ENCODE assay signal across 15 cellular contexts in genomic region chr5:93606384-93606752, GRCh38. TPM values are rescaled to one million over a fixed set of nuclear protein-coding genes. Genes with fewer than 3 reads are reported as not detected.
DNase-seq lines count a peak whose midpoint lies in the region; ATAC-seq, FAIRE-seq and TF ChIP-seq lines count a peak whose summit lies in the region.
"Had no signal": no experiment of that assay in that cellular context is flagged by ENCODE, and none has a peak within 500 bp of the region (broad histone marks: within the 10 kb centered on the region; RNA-seq: fewer than 3 reads in every experiment).

No MANE protein-coding gene starts in this region.

- no peak for TF ChIP-seq CTCF in astrocyte (IDR thresholded peaks at IDR 0.05; ENCODE audit: insufficient read depth, low read depth, low read length)
- TF ChIP-seq CTCF in chondrocyte (IDR thresholded peaks at IDR 0.05), result no peak
- TF ChIP-seq CTCF in nephron progenitor cell (IDR thresholded peaks at IDR 0.05), result no peak
- TF ChIP-seq CTCF in progenitor cell of endocrine pancreas (IDR thresholded peaks at IDR 0.05; ENCODE audit: unreplicated experiment), result no peak

- H3K36me3 Mint-ChIP-seq in astrocyte (ENCODE audit: low read depth, unreplicated experiment), result no peaks in the 10 kb centered on the region
- no peaks in the 10 kb centered on the region for H3K36me3 Mint-ChIP-seq in chondrocyte (ENCODE audit: low read depth)
- no peaks in the 10 kb centered on the region for H3K36me3 Mint-ChIP-seq in nephron progenitor cell (ENCODE audit: low read depth)
- H3K36me3 Mint-ChIP-seq in progenitor cell of endocrine pancreas (ENCODE audit: insufficient read depth), result no peaks in the 10 kb centered on the region
- H3K36me3 Mint-ChIP-seq: CD4-positive, alpha-beta memory T cell had no signal

- H3K9me3 Mint-ChIP-seq in astrocyte (ENCODE audit: unreplicated experiment) (peaks cover 11% of the 10 kb centered on the region), chondrocyte (ENCODE audit: low read depth) (no peaks in the 10 kb centered on the region), nephron progenitor cell (no peaks in the 10 kb centered on the region), progenitor cell of endocrine pancreas (ENCODE audit: low read depth) (no peaks in the 10 kb centered on the region)

- no peak overlapping the region for H3K4me3 Mint-ChIP-seq in astrocyte (ENCODE audit: unreplicated experiment)
- peak overlapping the region; percentile 10 for H3K4me3 Mint-ChIP-seq in chondrocyte (ENCODE audit: unreplicated experiment)
- H3K4me3 Mint-ChIP-seq in nephron progenitor cell, result peak overlapping the region; percentile 44
- H3K4me3 Mint-ChIP-seq in progenitor cell of endocrine pancreas (ENCODE audit: low read depth), result no peak overlapping the region
- H3K4me3 Mint-ChIP-seq: CD4-positive, alpha-beta memory T cell had no signal

- H4K20me1 ChIP-seq in astrocyte (ENCODE audit: insufficient read depth, low read length) (no peaks in the 10 kb centered on the region), GM23248 (ENCODE audit: insufficient read depth) (no peaks in the 10 kb centered on the region)

- peaks cover 12% of the 10 kb centered on the region; the same call in 1 of the 2 replicates for H3F3A ChIP-seq in GM23248 (ENCODE audit: insufficient read depth)

- peaks cover 67% of the 10 kb centered on the region for H3K27me3 Mint-ChIP-seq in astrocyte (ENCODE audit: low read depth, unreplicated experiment)
- H3K27me3 Mint-ChIP-seq in chondrocyte (ENCODE audit: low read depth), result peaks cover 15% of the 10 kb centered on the region
- H3K27me3 Mint-ChIP-seq in nephron progenitor cell (ENCODE audit: low read depth, poor library complexity), result no peaks in the 10 kb centered on the region
- peaks cover 70% of the 10 kb centered on the region for H3K27me3 Mint-ChIP-seq in progenitor cell of endocrine pancreas

- no peaks in the 10 kb centered on the region for H3K36me3 ChIP-seq in astrocyte (ENCODE audit: insufficient read depth, low read length)
- H3K36me3 ChIP-seq in GM23248 (ENCODE audit: low read depth), result no peaks in the 10 kb centered on the region
- H3K36me3 ChIP-seq: BE2C had no signal

- H3K79me2 ChIP-seq in astrocyte (ENCODE audit: insufficient read depth, low read length) (peaks cover 13% of the 10 kb centered on the region), GM23248 (ENCODE audit: insufficient read depth) (no peaks in the 10 kb centered on the region)

- H3K27me3 ChIP-seq in astrocyte (ENCODE audit: insufficient read depth, low read length), result peaks cover 29% of the 10 kb centered on the region
- H3K27me3 ChIP-seq in GM23248 (replicated peaks; ENCODE audit: insufficient read depth), result peaks cover 72% of the 10 kb centered on the region

- peaks cover 1% of the 10 kb centered on the region for H3K4me1 Mint-ChIP-seq in astrocyte (ENCODE audit: low read depth, unreplicated experiment)
- H3K4me1 Mint-ChIP-seq in chondrocyte (ENCODE audit: low read depth), result peaks cover 54% of the 10 kb centered on the region
- H3K4me1 Mint-ChIP-seq in nephron progenitor cell, result peaks cover 64% of the 10 kb centered on the region
- peaks cover 17% of the 10 kb centered on the region for H3K4me1 Mint-ChIP-seq in progenitor cell of endocrine pancreas (ENCODE audit: low read depth)

- H3K4me1 ChIP-seq in astrocyte (ENCODE audit: insufficient read depth, low read length), result peaks cover 52% of the 10 kb centered on the region
- H3K4me1 ChIP-seq in GM23248 (ENCODE audit: insufficient read depth), result peaks cover 15% of the 10 kb centered on the region
- H3K4me1 ChIP-seq: BE2C had no signal

- H2AFZ ChIP-seq in astrocyte (ENCODE audit: low read depth, low read length) (no peak overlapping the region), GM23248 (no peak overlapping the region)

- H3K4me3 ChIP-seq in astrocyte (ENCODE audit: insufficient read depth, low read depth, low read length) (no peak overlapping the region), GM23248 (no peak overlapping the region)
- H3K4me3 ChIP-seq: A549 had no signal

- H3K4me2 ChIP-seq in astrocyte (ENCODE audit: low read length) (peak overlapping the region; percentile 25), GM23248 (ENCODE audit: unreplicated experiment) (no peak overlapping the region)

- no peaks in the 10 kb centered on the region for H3K9me2 ChIP-seq in GM23248 (ENCODE audit: insufficient read depth)

- no peak for ATAC-seq in GM19023 (IDR thresholded peaks at IDR 0.05; ENCODE audit: unreplicated experiment)
- ATAC-seq: A549 had no signal

- H3K9me3 ChIP-seq in astrocyte (ENCODE audit: insufficient read depth, low read depth, low read length), result no peaks in the 10 kb centered on the region
- no peaks in the 10 kb centered on the region for H3K9me3 ChIP-seq in GM23248 (ENCODE audit: low read depth)
- H3K9me3 ChIP-seq: A549, BE2C had no signal

- in situ Hi-C loops in GM23248 (cut with MboI), result no loop called here

- H3K27ac ChIP-seq in astrocyte (ENCODE audit: low read depth, low read length) (peak overlapping the region; percentile 22), GM23248 (no peak overlapping the region)
- H3K27ac ChIP-seq: A549, C4-2B had no signal

- DNase-seq in astrocyte (ENCODE audit: low read depth), result no peak
- DNase-seq in chondrocyte (ENCODE audit: low spot score), result no peak
- DNase-seq in nephron progenitor cell, result no peak
- no peak for DNase-seq in progenitor cell of endocrine pancreas (ENCODE audit: low spot score, unreplicated experiment)
- no peak for DNase-seq in GM23248
- DNase-seq in activated CD4-positive, CD25-positive, alpha-beta regulatory T cell (lab: John Stamatoyannopoulos, UW), result no peak
- DNase-seq in activated naive CD4-positive, alpha-beta T cell treated with anti-CD3 and anti-CD28 coated beads, Interleukin-2, amount 50 U/mL, for 16 hours, result no peak
- DNase-seq: BE2C; CD4-positive, alpha-beta memory T cell; DND-41; GF-D8 had no signal

- H3K9ac ChIP-seq in astrocyte (ENCODE audit: low read length) (peak overlapping the region; percentile 22), GM23248 (no peak overlapping the region)

- H3K27ac Mint-ChIP-seq in astrocyte (ENCODE audit: unreplicated experiment) (no peak overlapping the region), chondrocyte (ENCODE audit: unreplicated experiment) (peak overlapping the region; percentile 98), nephron progenitor cell (no peak overlapping the region), progenitor cell of endocrine pancreas (peak overlapping the region; percentile 39)

- FAIRE-seq in astrocyte (lab: Jason Lieb, UNC), result no peak
- FAIRE-seq: A549, H54 had no signal

RNA-seq across cellular contexts. Expression of gene NR2F1, which starts 23.3 kb away (rescaled TPM):
- total RNA-seq in astrocyte (4.3 and 5.1 TPM in 2 replicates), chondrocyte (28.7 to 41.9 TPM (median 30.8 TPM) in 3 replicates), progenitor cell of endocrine pancreas (34.8 and 35.4 TPM in 2 replicates)
- 14.3 and 17.1 TPM in 2 replicates for total RNA-seq in GM23248 (2014; rRNA removed; shearing (Covaris generic))
- 4.5 and 5.6 TPM in 2 replicates for polyA plus RNA-seq in GM23248 (2016; fragmentation: Nextera tagmentation; extraction: Ambion mirVana)
- total RNA-seq: CD4-positive, alpha-beta memory T cell had no signal
- polyA plus RNA-seq: CD4-positive, alpha-beta memory T cell had no signal

RNA-seq across cellular contexts. Expression of gene NR2F1-AS1, which starts 25.3 kb away (rescaled TPM):
- total RNA-seq in astrocyte (6.9 and 7.3 TPM in 2 replicates), chondrocyte (16.2 to 20.0 TPM (median 19.7 TPM) in 3 replicates), progenitor cell of endocrine pancreas (6.3 and 10.6 TPM in 2 replicates)
- total RNA-seq in GM23248 (2014; rRNA removed; shearing (Covaris generic)), result 8.3 and 13.4 TPM in 2 replicates
- 33.7 and 36.0 TPM in 2 replicates for polyA plus RNA-seq in GM23248 (2016; fragmentation: Nextera tagmentation; extraction: Ambion mirVana)
- total RNA-seq: CD4-positive, alpha-beta memory T cell had no signal
- polyA plus RNA-seq: CD4-positive, alpha-beta memory T cell had no signal

Comparison
In these comparisons a context has a peak if more than half of its experiments do, and no peak if none do; other contexts are left out.
1. H3K27ac Mint-ChIP-seq: peak in chondrocyte (single experiment) and progenitor cell of endocrine pancreas (single experiment); none in astrocyte (single experiment) and nephron progenitor cell (single experiment).
2. H3K4me3 Mint-ChIP-seq: peak in chondrocyte (single experiment) and nephron progenitor cell (single experiment); none in astrocyte (single experiment) and progenitor cell of endocrine pancreas (single experiment).